In the genomic region with DNA sequence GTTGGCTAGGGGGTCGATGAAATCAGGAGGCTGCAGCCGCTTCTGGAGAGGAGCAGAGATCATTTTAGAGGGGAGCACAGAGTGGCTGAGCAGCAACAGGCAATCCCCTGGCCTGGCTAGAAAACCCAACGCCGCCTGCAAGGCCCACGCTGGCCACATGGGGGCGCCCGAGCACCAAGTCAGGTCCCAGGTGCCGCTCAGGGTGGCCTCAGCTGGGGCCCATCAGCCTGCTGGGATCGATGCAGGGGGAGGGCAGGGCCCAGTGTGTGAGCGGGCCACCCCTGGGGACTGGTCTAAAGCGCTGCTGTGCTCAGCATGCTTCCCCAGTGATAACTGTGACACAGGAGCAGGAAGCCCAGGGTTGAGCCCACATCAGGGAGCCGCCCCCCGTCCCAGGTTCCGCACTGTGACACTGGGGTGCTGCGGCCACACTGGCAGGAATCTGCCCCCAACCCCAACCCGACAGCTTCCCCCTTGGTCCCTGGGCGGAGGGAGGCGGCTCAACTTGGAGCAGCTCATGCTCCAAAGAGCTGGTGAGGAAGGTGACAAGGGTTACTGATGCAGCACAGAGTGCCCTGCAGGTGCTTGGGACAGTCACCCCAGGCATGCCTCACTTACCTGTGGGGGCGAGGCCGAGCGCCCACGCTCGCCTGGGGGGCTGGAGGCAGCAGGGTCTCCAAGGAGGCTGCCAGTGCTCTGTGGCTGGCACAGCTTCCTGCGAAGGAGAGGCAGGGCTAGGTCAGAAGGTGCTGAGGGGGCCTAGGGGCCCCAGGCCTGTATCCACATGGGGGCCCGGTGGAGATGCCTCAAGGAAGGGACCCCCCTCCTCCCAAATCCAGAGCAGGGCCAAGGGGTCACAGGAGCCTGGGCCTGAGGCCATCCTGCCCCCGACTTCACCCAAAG, we compare ENCODE assay signal across 8 cellular contexts. TPM values are rescaled to one million over a fixed set of nuclear protein-coding genes. Genes with fewer than 3 reads are reported as not detected.
A peak's percentile ranks its signal among the peaks of the same experiment; 100 is the strongest.
DNase-seq lines count a peak whose midpoint lies in the region; ATAC-seq and TF ChIP-seq lines count a peak whose summit lies in the region.

No MANE protein-coding gene starts in this region.

- POLR2A ChIA-PET in HCT116 (lab: Charles Lee) = no interaction called here

- CTCF ChIA-PET in HCT116 (lab: Charles Lee) = interaction anchor here (0.6 to 1.7 kb wide), 7 partner anchors 8 to 468 kb away, joined by 3 to 9 read pairs (median 3); partner anchors contain the start of genes COPE and DDX49

- H3K9me2 ChIP-seq in HCT116 (ENCODE audit: insufficient read depth) = no peaks in the 10 kb centered on the region

- peak; percentile 88 for TF ChIP-seq RAD21 in HCT116 (IDR thresholded peaks at IDR 0.05; ENCODE audit: low read depth)

- no peak overlapping the region for H2AFZ ChIP-seq in HCT116 (ENCODE audit: low read depth, low read length, poor library complexity, severe bottlenecking)

- RAD21 ChIA-PET in HCT116 (lab: Charles Lee; ENCODE audit: low non-redundant PET in 1 of 2, low total read pairs in 2 of 2, uncharacterized antibody in 2 of 2, unreplicated experiment in 2 of 2) = interaction anchor here in 1 of 2 experiments (0.6 kb wide), 1 partner anchor 73 kb away, joined by 5 read pairs; no protein-coding TSS in a partner anchor

- peak; percentile 91 for ATAC-seq in HCT116
- ATAC-seq in GM18858 (IDR thresholded peaks at IDR 0.05; ENCODE audit: unreplicated experiment) = no peak

- no peaks in the 10 kb centered on the region; the same call in 1 of the 2 replicates for H3K79me2 ChIP-seq in HCT116 (ENCODE audit: insufficient read depth, low read length)

- H3K36me3 ChIP-seq in HCT116 (ENCODE audit: control insufficient read depth in 1 of 2, insufficient read depth in 2 of 2, low read length in 2 of 2) = peaks cover 0 to 24% of the 10 kb centered on the region in 2 experiments; a peak in 3 of 4 replicates

- H3K9me3 ChIP-seq in HCT116 (ENCODE audit: control insufficient read depth in 1 of 2, insufficient read depth in 1 of 2, low read depth in 1 of 2, low read length in 2 of 2) = no peaks in the 10 kb centered on the region

- peaks cover 3 to 8% of the 10 kb centered on the region in 2 experiments; a peak in 3 of 4 replicates for H3K4me1 ChIP-seq in HCT116 (ENCODE audit: control insufficient read depth in 1 of 2, insufficient read depth in 2 of 2, low read length in 2 of 2)

- no peaks in the 10 kb centered on the region for H3K27me3 ChIP-seq in HCT116 (ENCODE audit: insufficient read depth, low read length)

- H3K9ac ChIP-seq in HCT116 (ENCODE audit: low read length) = no peak overlapping the region

- no peaks in the 10 kb centered on the region for H4K20me1 ChIP-seq in HCT116 (ENCODE audit: insufficient read depth)

- peak; percentile 74 to 97 (median 96) for TF ChIP-seq CTCF in HCT116 (IDR thresholded peaks at IDR 0.05 in 2 of 3, conservative IDR thresholded peaks at IDR 0.05 in 1 of 3; ENCODE audit: borderline replicate concordance in 1 of 3, insufficient read depth in 1 of 3, low read depth in 2 of 3, low read length in 2 of 3)

- no peak overlapping the region for H3K4me3 ChIP-seq in HCT116 (replicated peaks in 1 of 2; ENCODE audit: low read depth in 1 of 2, low read length in 2 of 2)

- H3K27ac ChIP-seq in HCT116 (ENCODE audit: low read depth, low read length) = no peak overlapping the region; the same call in 1 of the 2 replicates

- intact Hi-C loops in HCT116 (cut with micrococcal nuclease) = loop anchor here (5.0 kb wide), 3 partner anchors 226 to 466 kb away; partner anchors contain the start of genes COPE and DDX49

- BruUV-seq in HCT116 (replicated peaks; lab: Mats Ljungman, UMichigan) = no TSS peak

- no peak overlapping the region for H3K4me2 ChIP-seq in HCT116 (ENCODE audit: low read length)

- no peak for TF ChIP-seq POLR2A in HCT116 (IDR thresholded peaks at IDR 0.05; ENCODE audit: borderline replicate concordance, extremely low read depth, insufficient read depth, insufficient read length)

- peak; percentile 86 for DNase-seq in CD1c-positive myeloid dendritic cell (ENCODE audit: extremely low spot score)
- no peak for DNase-seq in HCT116 (ENCODE audit: low read depth, low spot score)
- DNase-seq in NCI-H2227 treated with DMSO at 0.1 percent for 48 hours (lab: John Stamatoyannopoulos, UW) = peak; percentile 44
- DNase-seq in activated CD4-positive, alpha-beta T cell treated with anti-CD3 and anti-CD28 coated beads, Interleukin-2, amount 50 U/mL, for 24 hours (ENCODE audit: low read depth in 1 of 2, low spot score in 1 of 2) = peak; percentile 84 to 92
- DNase-seq in dedifferentiated amniotic fluid mesenchymal stem cell (ENCODE audit: extremely low spot score) = peak; percentile 43
- peak; percentile 84 for DNase-seq in medulla oblongata (ENCODE audit: extremely low spot score)
- DNase-seq in stimulated activated CD8-positive, alpha-beta memory T cell treated with anti-CD3 and anti-CD28 coated beads, Interleukin-15, amount 100 ng/mL, for 24 hours (ENCODE audit: low read depth) = peak; percentile 93

TF ChIP-seq in HCT116, 20 proteins besides CTCF, POLR2A, EP300 and RAD21:
- no peak for TF ChIP-seq JUND (IDR thresholded peaks at IDR 0.05)
- TF ChIP-seq, protein P1, sequence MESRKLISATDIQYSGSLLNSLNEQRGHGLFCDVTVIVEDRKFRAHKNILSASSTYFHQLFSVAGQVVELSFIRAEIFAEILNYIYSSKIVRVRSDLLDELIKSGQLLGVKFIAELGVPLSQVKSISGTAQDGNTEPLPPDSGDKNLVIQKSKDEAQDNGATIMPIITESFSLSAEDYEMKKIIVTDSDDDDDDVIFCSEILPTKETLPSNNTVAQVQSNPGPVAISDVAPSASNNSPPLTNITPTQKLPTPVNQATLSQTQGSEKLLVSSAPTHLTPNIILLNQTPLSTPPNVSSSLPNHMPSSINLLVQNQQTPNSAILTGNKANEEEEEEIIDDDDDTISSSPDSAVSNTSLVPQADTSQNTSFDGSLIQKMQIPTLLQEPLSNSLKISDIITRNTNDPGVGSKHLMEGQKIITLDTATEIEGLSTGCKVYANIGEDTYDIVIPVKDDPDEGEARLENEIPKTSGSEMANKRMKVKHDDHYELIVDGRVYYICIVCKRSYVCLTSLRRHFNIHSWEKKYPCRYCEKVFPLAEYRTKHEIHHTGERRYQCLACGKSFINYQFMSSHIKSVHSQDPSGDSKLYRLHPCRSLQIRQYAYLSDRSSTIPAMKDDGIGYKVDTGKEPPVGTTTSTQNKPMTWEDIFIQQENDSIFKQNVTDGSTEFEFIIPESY (IDR thresholded peaks at IDR 0.05; ENCODE audit: extremely low read depth, insufficient replicate concordance, low read length) = no peak
- TF ChIP-seq FOSL1 (IDR thresholded peaks at IDR 0.05; ENCODE audit: low read depth) = no peak
- TF ChIP-seq SRF (IDR thresholded peaks at IDR 0.05; ENCODE audit: low read depth) = no peak
- no peak for TF ChIP-seq YY1 (IDR thresholded peaks at IDR 0.05; ENCODE audit: extremely low read depth, insufficient replicate concordance, low read depth, low read length)

RNA-seq across cellular contexts. Expression of gene ISYNA1, which starts 13.3 kb away (rescaled TPM):
- total RNA-seq in HCT116 (2021; ENCODE audit: unreplicated experiment) = 365 TPM
- 282 and 302 TPM in 2 replicates for polyA plus RNA-seq in HCT116 (2012)

RNA-seq across cellular contexts. Expression of gene SSBP4, which starts 32.0 kb away (rescaled TPM):
- total RNA-seq in HCT116 (2021; ENCODE audit: unreplicated experiment) = 164 TPM
- 55.6 and 64.2 TPM in 2 replicates for polyA plus RNA-seq in HCT116 (2012)

RNA-seq across cellular contexts. Expression of gene LRRC25, which starts 53.8 kb away (rescaled TPM):
- 0.12 TPM for total RNA-seq in HCT116 (2021; ENCODE audit: unreplicated experiment)
- not detected in 2 replicates for polyA plus RNA-seq in HCT116 (2012)
